In genomic region chr2:219278655-219279150, GRCh38 we compare ENCODE assay signal across 8 cellular contexts. TPM values are rescaled to one million over a fixed set of nuclear protein-coding genes. Genes with fewer than 3 reads are reported as not detected.
A peak's percentile ranks its signal among the peaks of the same experiment; 100 is the strongest.
DNase-seq lines count a peak whose midpoint lies in the region; ATAC-seq lines count a peak whose summit lies in the region.

No MANE protein-coding gene starts in this region.

- H3K4me1 Mint-ChIP-seq in activated naive CD8-positive, alpha-beta T cell treated with anti-CD3 and anti-CD28 coated beads for 36 hours, result peaks cover 43% of the 10 kb centered on the region
- peaks cover 34 to 52% of the 10 kb centered on the region in 2 donors for H3K4me1 Mint-ChIP-seq in immature natural killer cell

- H3K27ac ChIP-seq in temporal lobe (ENCODE audit: low read depth, low read length), result peak overlapping the region; percentile 100

- peaks cover 15% of the 10 kb centered on the region for H3K36me3 Mint-ChIP-seq in activated naive CD8-positive, alpha-beta T cell treated with anti-CD3 and anti-CD28 coated beads for 36 hours
- H3K36me3 Mint-ChIP-seq in immature natural killer cell, result peaks cover 0 to 24% (median 7%) of the 10 kb centered on the region in 3 donors

- H3K4me3 Mint-ChIP-seq in activated naive CD8-positive, alpha-beta T cell treated with anti-CD3 and anti-CD28 coated beads for 36 hours, result peak overlapping the region; percentile 78
- H3K4me3 Mint-ChIP-seq in immature natural killer cell, result peak overlapping the region; percentile 88 to 93 (median 92)

- H3K27ac Mint-ChIP-seq in activated naive CD8-positive, alpha-beta T cell treated with anti-CD3 and anti-CD28 coated beads for 36 hours, result peak overlapping the region; percentile 92
- peak overlapping the region; percentile 99 to 100 (median 99) for H3K27ac Mint-ChIP-seq in immature natural killer cell

- H3K27me3 Mint-ChIP-seq in activated naive CD8-positive, alpha-beta T cell treated with anti-CD3 and anti-CD28 coated beads for 36 hours, result no peaks in the 10 kb centered on the region
- peaks cover 21 to 30% (median 27%) of the 10 kb centered on the region in 3 donors for H3K27me3 Mint-ChIP-seq in immature natural killer cell (ENCODE audit: low read depth in 3 of 3)

- no peaks in the 10 kb centered on the region for H3K9me3 Mint-ChIP-seq in activated naive CD8-positive, alpha-beta T cell treated with anti-CD3 and anti-CD28 coated beads for 36 hours
- H3K9me3 Mint-ChIP-seq in immature natural killer cell, result no peaks in the 10 kb centered on the region

- ATAC-seq in GM18498 (IDR thresholded peaks at IDR 0.05; ENCODE audit: unreplicated experiment) (no peak), GM21619 (IDR thresholded peaks at IDR 0.05; ENCODE audit: unreplicated experiment) (no peak)

- DNase-seq in NCI-H2029 treated with DMSO at 0.1 percent for 48 hours (lab: John Stamatoyannopoulos, UW) (peak; percentile 42), NCI-H2029 (lab: John Stamatoyannopoulos, UW) (no peak), immature natural killer cell (no peak), HK-2 (ENCODE audit: unreplicated experiment) (no peak)
- no peak for DNase-seq in activated naive CD8-positive, alpha-beta T cell treated with anti-CD3 and anti-CD28 coated beads for 36 hours

RNA-seq across cellular contexts. Expression of gene DNAJB2, which starts 0.5 kb away (rescaled TPM):
- 10 to 100 TPM; 43.8 to 47.5 TPM for total RNA-seq in activated naive CD8-positive, alpha-beta T cell treated with anti-CD3 and anti-CD28 coated beads for 36 hours
- 1 to 10 TPM; 2.8 to 3.6 (median 2.9) TPM for polyA plus RNA-seq in immature natural killer cell
- total RNA-seq in temporal lobe, result 81.1 TPM

RNA-seq across cellular contexts. Expression of gene TUBA4A, which starts 25.0 kb away (rescaled TPM):
- 100 to 1,000 TPM; 208 to 212 TPM for total RNA-seq in activated naive CD8-positive, alpha-beta T cell treated with anti-CD3 and anti-CD28 coated beads for 36 hours
- 100 to 1,000 TPM in 2 of 3 donors, 10 to 100 TPM in 1; 88.6 to 137 (median 124) TPM for polyA plus RNA-seq in immature natural killer cell
- 2.5 TPM for total RNA-seq in temporal lobe

RNA-seq across cellular contexts. Expression of gene TUBA4B, which starts 25.7 kb away (rescaled TPM):
- total RNA-seq in activated naive CD8-positive, alpha-beta T cell treated with anti-CD3 and anti-CD28 coated beads for 36 hours, result not detected
- not detected for polyA plus RNA-seq in immature natural killer cell
- total RNA-seq in temporal lobe, result not detected

RNA-seq across cellular contexts. Expression of gene PTPRN, which starts 30.5 kb away (rescaled TPM):
- total RNA-seq in activated naive CD8-positive, alpha-beta T cell treated with anti-CD3 and anti-CD28 coated beads for 36 hours, result 1 to 10 TPM; 1.7 to 2.5 TPM
- polyA plus RNA-seq in immature natural killer cell, result under 1 TPM in 1 of 3 donors, not detected in 2; 0.41 TPM
- 32.7 TPM for total RNA-seq in temporal lobe

RNA-seq across cellular contexts. Expression of gene STK16, which starts 33.4 kb away (rescaled TPM):
- 10 to 100 TPM; 27.8 to 30.7 TPM for total RNA-seq in activated naive CD8-positive, alpha-beta T cell treated with anti-CD3 and anti-CD28 coated beads for 36 hours
- 10 to 100 TPM; 26.8 to 35.3 (median 27.6) TPM for polyA plus RNA-seq in immature natural killer cell
- 13.0 TPM for total RNA-seq in temporal lobe

Comparison
In these comparisons a context has a peak if more than half of its experiments do, and no peak if none do; other contexts are left out.
1. RNA of gene TUBA4A, which starts 25.0 kb away (total RNA-seq): 208 to 212 TPM in activated naive CD8-positive, alpha-beta T cell treated with anti-CD3 and anti-CD28 coated beads for 36 hours; 2.5 TPM in temporal lobe (single experiment); every median in the first group is over 10 times any median in the second.